In genomic region chr2:6845312-6845711, GRCh38 we compare ENCODE assay signal across 14 cellular contexts. TPM values are rescaled to one million over a fixed set of nuclear protein-coding genes. Genes with fewer than 3 reads are reported as not detected.
DNase-seq lines count a peak whose midpoint lies in the region; ATAC-seq and TF ChIP-seq lines count a peak whose summit lies in the region.
"Had no signal": no experiment of that assay in that cellular context is flagged by ENCODE, and none has a peak within 500 bp of the region (broad histone marks: within the 10 kb centered on the region; RNA-seq: fewer than 3 reads in every experiment).

No MANE protein-coding gene starts in this region.

- H3K9me3 Mint-ChIP-seq in activated CD4-positive, alpha-beta T cell treated with anti-CD3 and anti-CD28 coated beads, Interleukin-2, amount 10 ng/mL, durations not matched to agents 24 days and 14 days = peaks cover 26% of the 10 kb centered on the region
- peaks cover 66% of the 10 kb centered on the region for H3K9me3 Mint-ChIP-seq in HFFc6

- no peak overlapping the region for H3K27ac Mint-ChIP-seq in activated CD4-positive, alpha-beta T cell treated with anti-CD3 and anti-CD28 coated beads, Interleukin-2, amount 10 ng/mL, durations not matched to agents 24 days and 14 days
- no peak overlapping the region for H3K27ac Mint-ChIP-seq in HFFc6
- H3K27ac Mint-ChIP-seq: activated T-helper 2 cell treated with anti-CD3 and anti-CD28 coated beads, Interferon-gamma antibody, Interleukin-2, Interleukin-4, amounts not matched to agents 10 μg/mL and 5 μg/mL and 100 μg/mL, durations not matched to agents 14 hours and 24 hours and 36 hours; brain had no signal

- DNase-seq in activated CD4-positive, alpha-beta T cell treated with anti-CD3 and anti-CD28 coated beads, Interleukin-2, amount 10 ng/mL, durations not matched to agents 24 days and 14 days = peak; percentile 70
- no peak for DNase-seq in activated CD4-positive, alpha-beta T cell treated with anti-CD3 and anti-CD28 coated beads, Interleukin-2, amount 50 U/mL, for 1 hour
- DNase-seq in RPMI7951 (ENCODE audit: low read depth) = peak; percentile 27
- peak; percentile 10 for DNase-seq in fibroblast of gingiva (ENCODE audit: low read depth)
- peak; percentile 12 for DNase-seq in stimulated activated naive CD8-positive, alpha-beta T cell treated with anti-CD3 and anti-CD28 coated beads, Interleukin-15, Interleukin-2, amounts not matched to agents 100 U/mL and 50 U/mL, for 24 hours
- DNase-seq in HFFc6 = no peak
- DNase-seq in NCI-H446 (lab: John Stamatoyannopoulos, UW) = no peak
- DNase-seq in NCI-H1436 (lab: John Stamatoyannopoulos, UW) = no peak
- DNase-seq: effector CD8-positive, alpha-beta T cell; NCI-H345; PC-9; testis had no signal

- H3K36me3 Mint-ChIP-seq in activated CD4-positive, alpha-beta T cell treated with anti-CD3 and anti-CD28 coated beads, Interleukin-2, amount 10 ng/mL, durations not matched to agents 24 days and 14 days (ENCODE audit: low read depth) = peaks cover 84% of the 10 kb centered on the region
- H3K36me3 Mint-ChIP-seq in HFFc6 (ENCODE audit: low read depth) = 0 out of 2 replicates have a peak, but pooled peaks cover 4% of the 10 kb centered on the region

- ATAC-seq in stimulated activated naive CD8-positive, alpha-beta T cell treated with anti-CD3 and anti-CD28 coated beads, Interleukin-15, Interleukin-2, amounts not matched to agents 100 U/mL and 50 U/mL, for 24 hours = no peak

- H3K4me3 Mint-ChIP-seq in activated CD4-positive, alpha-beta T cell treated with anti-CD3 and anti-CD28 coated beads, Interleukin-2, amount 10 ng/mL, durations not matched to agents 24 days and 14 days = no peak overlapping the region
- no peak overlapping the region for H3K4me3 Mint-ChIP-seq in HFFc6
- H3K4me3 Mint-ChIP-seq: brain had no signal

- H3K4me1 Mint-ChIP-seq in activated CD4-positive, alpha-beta T cell treated with anti-CD3 and anti-CD28 coated beads, Interleukin-2, amount 10 ng/mL, durations not matched to agents 24 days and 14 days = peaks cover 18% of the 10 kb centered on the region
- H3K4me1 Mint-ChIP-seq in HFFc6 (ENCODE audit: low read depth) = no peaks in the 10 kb centered on the region
- H3K4me1 Mint-ChIP-seq: brain had no signal

- TF ChIP-seq CTCF in HFFc6 (IDR thresholded peaks at IDR 0.05) = no peak

- intact Hi-C loops in activated CD4-positive, alpha-beta T cell treated with anti-CD3 and anti-CD28 coated beads, Interleukin-2, amount 10 ng/mL, durations not matched to agents 24 days and 14 days (cut with micrococcal nuclease) = no loop called here

- no peaks in the 10 kb centered on the region for H3K27me3 Mint-ChIP-seq in activated CD4-positive, alpha-beta T cell treated with anti-CD3 and anti-CD28 coated beads, Interleukin-2, amount 10 ng/mL, durations not matched to agents 24 days and 14 days
- H3K27me3 Mint-ChIP-seq in HFFc6 (ENCODE audit: insufficient read depth) = no peaks in the 10 kb centered on the region

RNA-seq across cellular contexts. Expression of gene CMPK2, which starts 20.4 kb away (rescaled TPM):
- 6.4 and 6.9 TPM in 2 replicates for total RNA-seq in activated CD4-positive, alpha-beta T cell treated with anti-CD3 and anti-CD28 coated beads, Interleukin-2, amount 10 ng/mL, durations not matched to agents 24 days and 14 days
- 3.7 and 4.4 TPM in 2 replicates for total RNA-seq in RPMI7951 (2014; rRNA removed; shearing (Covaris generic))
- not detected for total RNA-seq in HFFc6 (2021; fragmentation: NEBNext Ultra II Directional; extraction: Animal tissue kit (Norgen Biotek cat#: 25700))
- total RNA-seq: PC-9 had no signal

RNA-seq across cellular contexts. Expression of gene RSAD2, which starts 32.3 kb away (rescaled TPM):
- 2.0 and 2.4 TPM in 2 replicates for total RNA-seq in activated CD4-positive, alpha-beta T cell treated with anti-CD3 and anti-CD28 coated beads, Interleukin-2, amount 10 ng/mL, durations not matched to agents 24 days and 14 days
- total RNA-seq in RPMI7951 (2014; rRNA removed; shearing (Covaris generic)) = 1.3 and 3.6 TPM in 2 replicates
- not detected for total RNA-seq in HFFc6 (2021; fragmentation: NEBNext Ultra II Directional; extraction: Animal tissue kit (Norgen Biotek cat#: 25700))
- total RNA-seq: PC-9 had no signal

Comparison
In these comparisons a context has a peak if more than half of its experiments do, and no peak if none do; other contexts are left out.
1. DNase-seq: peak in activated CD4-positive, alpha-beta T cell treated with anti-CD3 and anti-CD28 coated beads, Interleukin-2, amount 10 ng/mL, durations not matched to agents 24 days and 14 days (single experiment), RPMI7951 (single experiment), fibroblast of gingiva (single experiment) and stimulated activated naive CD8-positive, alpha-beta T cell treated with anti-CD3 and anti-CD28 coated beads, Interleukin-15, Interleukin-2, amounts not matched to agents 100 U/mL and 50 U/mL, for 24 hours (single experiment); none in activated CD4-positive, alpha-beta T cell treated with anti-CD3 and anti-CD28 coated beads, Interleukin-2, amount 50 U/mL, for 1 hour (single experiment), HFFc6 (single experiment), NCI-H446 (0 of 2) and NCI-H1436 (single experiment).